ENCODE assay signal across 13 cellular contexts in genomic region chr12:12835378-12836145, GRCh38. TPM values are rescaled to one million over a fixed set of nuclear protein-coding genes. Genes with fewer than 3 reads are reported as not detected.
DNase-seq lines count a peak whose midpoint lies in the region; ATAC-seq and TF ChIP-seq lines count a peak whose summit lies in the region.
"Had no signal": no experiment of that assay in that cellular context is flagged by ENCODE, and none has a peak within 500 bp of the region (broad histone marks: within the 10 kb centered on the region; RNA-seq: fewer than 3 reads in every experiment).

No MANE protein-coding gene starts in this region.

- ATAC-seq in IMR-90 (ENCODE audit: low read depth) (no peak), mucosa of descending colon (peak; percentile 14), HG03342 (IDR thresholded peaks at IDR 0.05; ENCODE audit: unreplicated experiment) (no peak), GM21529 (IDR thresholded peaks at IDR 0.05; ENCODE audit: unreplicated experiment) (no peak)
- ATAC-seq: stimulated activated naive CD8-positive, alpha-beta T cell treated with anti-CD3 and anti-CD28 coated beads, Interleukin-15, amount 100 ng/mL, for 72 hours had no signal

- H3K4me3 ChIP-seq in IMR-90 (ENCODE audit: insufficient read depth, low read depth, low read length) (no peak overlapping the region), mammary epithelial cell (replicated peaks in 1 of 3; ENCODE audit: insufficient read depth in 1 of 3, low read depth in 2 of 3, low read length in 3 of 3) (no peak overlapping the region), mucosa of descending colon (no peak overlapping the region)

- no peak overlapping the region for H3K56ac ChIP-seq in IMR-90 (ENCODE audit: extremely low read depth, insufficient read depth, low read length)

- no CpG with 5 or more reads among the region's 7 CpGs for WGBS in IMR-90 (ENCODE audit: extremely low coverage in 2 of 2, insufficient read length in 1 of 2), 2 experiments
- WGBS in mammary epithelial cell (ENCODE audit: low coverage, missing lambda C conversion rate) = 47% methylated on average over 6 of the region's 7 CpGs

- no peaks in the 10 kb centered on the region for H3K79me2 ChIP-seq in mammary epithelial cell (ENCODE audit: insufficient read depth, low read length)

- H3K4me2 ChIP-seq in IMR-90 (ENCODE audit: low read depth, low read length) = no peak overlapping the region
- peak overlapping the region; percentile 54 for H3K4me2 ChIP-seq in mammary epithelial cell (ENCODE audit: insufficient read depth, low read depth, low read length)

- H3K9me3 ChIP-seq in IMR-90 (ENCODE audit: control insufficient read depth, insufficient read depth, low read length) = no peaks in the 10 kb centered on the region
- H3K9me3 ChIP-seq in mammary epithelial cell (replicated peaks; ENCODE audit: insufficient read depth, low read length) = no peaks in the 10 kb centered on the region
- no peaks in the 10 kb centered on the region for H3K9me3 ChIP-seq in mucosa of descending colon

- TF ChIP-seq POLR2A in IMR-90 (IDR thresholded peaks at IDR 0.05; ENCODE audit: low read depth, low read length) = no peak

- peak overlapping the region; percentile 95 for H2AK5ac ChIP-seq in IMR-90 (ENCODE audit: low read depth, low read length)

- TF ChIP-seq CTCF in IMR-90 (conservative IDR thresholded peaks at IDR 0.05; ENCODE audit: low read depth, low read length) = no peak
- no peak for TF ChIP-seq CTCF in mammary epithelial cell (conservative IDR thresholded peaks at IDR 0.05 in 1 of 2, IDR thresholded peaks at IDR 0.05 in 1 of 2; ENCODE audit: extremely low read depth in 1 of 2, insufficient read depth in 1 of 2, low read depth in 1 of 2, low read length in 2 of 2)
- no peak for TF ChIP-seq CTCF in mucosa of descending colon (IDR thresholded peaks at IDR 0.05)

- dilution Hi-C loops in IMR-90 (cut with HindIII; ENCODE audit: low sequenced_read_pairs, unreplicated experiment) = no loop called here
- dilution Hi-C loops in mammary epithelial cell (cut with HindIII; ENCODE audit: low sequenced_read_pairs) = loop anchor here (5.0 kb wide), 2 partner anchors 37 to 62 kb away; no protein-coding TSS in a partner anchor

- H3K36me3 ChIP-seq in IMR-90 (ENCODE audit: control insufficient read depth, insufficient read depth, low read length) (peaks cover 17% of the 10 kb centered on the region), mammary epithelial cell (ENCODE audit: insufficient read depth, low read length) (peaks cover 7% of the 10 kb centered on the region), mucosa of descending colon (ENCODE audit: low read depth) (no peaks in the 10 kb centered on the region)

- no peak for TF ChIP-seq RAD21 in IMR-90 (IDR thresholded peaks at IDR 0.05; ENCODE audit: low read length)

- peak overlapping the region; percentile 55 for H2AFZ ChIP-seq in IMR-90 (replicated peaks; ENCODE audit: low read length, poor library complexity)
- H2AFZ ChIP-seq in mammary epithelial cell (ENCODE audit: low read depth, low read length) = peak overlapping the region; percentile 10

- DNase-seq in AG08396 (ENCODE audit: low spot score) = peak; percentile 29
- DNase-seq in IMR-90 = peak; percentile 47
- peak; percentile 98 for DNase-seq in mammary epithelial cell
- no peak for DNase-seq in mucosa of descending colon
- no peak for DNase-seq in NCI-H146 treated with DMSO at 0.1 percent for 48 hours (lab: John Stamatoyannopoulos, UW; ENCODE audit: unreplicated experiment)
- no peak for DNase-seq in NCI-H1694 (lab: John Stamatoyannopoulos, UW)
- DNase-seq: head of caudate nucleus; MM.1S; NCI-H446 treated with DMSO at 0.1 percent for 48 hours; stimulated activated naive CD8-positive, alpha-beta T cell treated with anti-CD3 and anti-CD28 coated beads, Interleukin-15, amount 100 ng/mL, for 72 hours had no signal

- H3K23ac ChIP-seq in IMR-90 (ENCODE audit: low read depth, low read length) = 0 out of 2 replicates have a peak overlapping the region, but pooled peaks have one; percentile 11

- no peak overlapping the region for H2AK9ac ChIP-seq in IMR-90 (replicated peaks; ENCODE audit: low read depth, low read length, poor library complexity)

- H2BK20ac ChIP-seq in IMR-90 (ENCODE audit: low read depth, low read length) = peak overlapping the region; percentile 16; the same call in 1 of the 2 replicates

- H4K20me1 ChIP-seq in IMR-90 (ENCODE audit: insufficient read depth, low read length) (no peaks in the 10 kb centered on the region), mammary epithelial cell (ENCODE audit: insufficient read depth, low read length) (no peaks in the 10 kb centered on the region)

- CTCF ChIA-PET in IMR-90 (lab: Yijun Ruan, JAX) (interaction anchor here (0.5 kb wide), 1 partner anchor 377 kb away, joined by 3 read pairs; no protein-coding TSS in a partner anchor), mammary epithelial cell (lab: Charles Lee; ENCODE audit: low non-redundant PET) (interaction anchor here (0.6 to 1.5 kb wide), 2 partner anchors 42 to 55 kb away, joined by 3 to 8 read pairs; partner anchors contain the start of gene GPRC5A)

- peak overlapping the region; percentile 46; the same call in 1 of the 2 replicates for H4K91ac ChIP-seq in IMR-90 (ENCODE audit: insufficient read depth, low read depth, low read length)

- H3K9me1 ChIP-seq in IMR-90 (ENCODE audit: insufficient read depth, low read length) = peaks cover 27% of the 10 kb centered on the region

- H2BK15ac ChIP-seq in IMR-90 (ENCODE audit: low read depth, low read length) = peak overlapping the region; percentile 39; the same call in 1 of the 3 replicates

- H3K4me1 ChIP-seq in IMR-90 (ENCODE audit: control insufficient read depth, insufficient read depth, low read length) (peaks cover 20% of the 10 kb centered on the region), mammary epithelial cell (ENCODE audit: insufficient read depth, low read length) (peaks cover 59% of the 10 kb centered on the region), mucosa of descending colon (ENCODE audit: low read depth) (peaks cover 28% of the 10 kb centered on the region)

- peak overlapping the region; percentile 18 to 41; a peak in 3 of 4 replicates for H4K8ac ChIP-seq in IMR-90 (ENCODE audit: low read depth in 2 of 2, low read length in 2 of 2)

- peaks cover 4 to 40% of the 10 kb centered on the region in 2 experiments; a peak in 2 of 4 replicates for H3K79me1 ChIP-seq in IMR-90 (ENCODE audit: low read depth in 1 of 2, low read length in 2 of 2)

- H4K5ac ChIP-seq in IMR-90 (ENCODE audit: low read depth, low read length) = peak overlapping the region; percentile 50; the same call in 1 of the 2 replicates

- intact Hi-C loops in IMR-90 (cut with micrococcal nuclease) = loop anchor here (2.0 to 5.0 kb wide), 2 partner anchors 48 to 55 kb away; partner anchors contain the start of genes APOLD1 and GPRC5A
- intact Hi-C loops in mammary epithelial cell (cut with micrococcal nuclease) = loop anchor here (1.0 to 10.0 kb wide), 4 partner anchors 31 to 259 kb away; no protein-coding TSS in a partner anchor
- intact Hi-C loops in mucosa of descending colon (cut with DNase I, micrococcal nuclease) = loop anchor here in 1 of 2 donors (5.0 kb wide), 1 partner anchor 57 kb away; the partner anchor contains the start of gene GPRC5A

- H2BK120ac ChIP-seq in IMR-90 (ENCODE audit: low read depth, low read length) = peak overlapping the region; percentile 49

- POLR2A ChIA-PET in IMR-90 (lab: Charles Lee; ENCODE audit: unreplicated experiment) = no interaction called here

- in situ Hi-C loops in IMR-90 (cut with MboI; ENCODE audit: low sequenced_read_pairs) = loop anchor here (10.0 kb wide), 2 partner anchors 49 to 149 kb away; no protein-coding TSS in a partner anchor
- in situ Hi-C loops in mammary epithelial cell (cut with MboI; ENCODE audit: low sequenced_read_pairs in 2 of 2) = loop anchor here (5.0 to 25.0 kb wide), 2 partner anchors 57 to 152 kb away; partner anchors contain the start of gene GPRC5A (in 1 of the 2)

- H3K9ac ChIP-seq in IMR-90 (ENCODE audit: low read depth, low read length) (no peak overlapping the region), mammary epithelial cell (ENCODE audit: insufficient read depth, low read length) (peak overlapping the region; percentile 78)

- H3K14ac ChIP-seq in IMR-90 (replicated peaks; ENCODE audit: low read depth, low read length) = peak overlapping the region; percentile 5; the same call in 1 of the 2 replicates

- peak overlapping the region; percentile 86 for H2BK5ac ChIP-seq in IMR-90 (ENCODE audit: low read depth, low read length, poor library complexity, severe bottlenecking)

- H3K18ac ChIP-seq in IMR-90 (ENCODE audit: low read depth, low read length) = peak overlapping the region; percentile 47; the same call in 1 of the 2 replicates

- H3K27me3 ChIP-seq in IMR-90 (ENCODE audit: control insufficient read depth, insufficient read depth, low read length) (no peaks in the 10 kb centered on the region), mammary epithelial cell (ENCODE audit: insufficient read depth, low read length) (no peaks in the 10 kb centered on the region)

- BruUV-seq in IMR-90 (replicated peaks; lab: Mats Ljungman, UMichigan) (no TSS peak), mammary epithelial cell (replicated peaks; lab: Mats Ljungman, UMichigan) (TSS peak; percentile 50)

- H3K4ac ChIP-seq in IMR-90 (ENCODE audit: low read depth, low read length) = peak overlapping the region; percentile 77

- H3K27ac ChIP-seq in IMR-90 (ENCODE audit: insufficient read depth, low read length) (0 out of 2 replicates have a peak overlapping the region, but pooled peaks have one; percentile 2), mammary epithelial cell (ENCODE audit: insufficient read depth, low read depth, low read length) (peak overlapping the region; percentile 99)

RNA-seq across cellular contexts. Expression of gene DDX47, which starts 22.4 kb away (rescaled TPM):
- total RNA-seq in IMR-90 (2012; rRNA removed) = 77.8 and 104 TPM in 2 replicates
- 71.5 and 89.5 TPM in 2 replicates for polyA plus RNA-seq in IMR-90 (2012; rRNA removed)
- polyA plus RNA-seq in IMR-90 (2012; cell fraction: cytosol; rRNA removed) = 14.9 and 35.0 TPM in 2 replicates
- 29.6 and 177 TPM in 2 replicates for polyA plus RNA-seq in IMR-90 (2012; cell fraction: nucleus; rRNA removed; ENCODE audit: low replicate concordance)
- 10 to 100 TPM; 62.1 to 70.3 TPM for total RNA-seq in mammary epithelial cell
- 66.1 TPM for polyA plus RNA-seq in mammary epithelial cell
- polyA minus RNA-seq in mammary epithelial cell = 110 TPM
- total RNA-seq in mucosa of descending colon = 10 to 100 TPM; 35.0 to 45.4 (median 40.9) TPM

RNA-seq across cellular contexts. Expression of gene APOLD1, which starts 50.1 kb away (rescaled TPM):
- total RNA-seq in IMR-90 (2012; rRNA removed) (4.2 and 4.5 TPM in 2 replicates), mammary epithelial cell (1 to 10 TPM in 1 of 2 donors, under 1 TPM in 1; 0.99 to 2.7 TPM), mucosa of descending colon (10 to 100 TPM in 1 of 3 donors, 1 to 10 TPM in 1, under 1 TPM in 1; 0.93 to 12.9 (median 5.0) TPM)
- polyA plus RNA-seq in IMR-90 (2012; rRNA removed) (2.3 and 2.4 TPM in 2 replicates), mammary epithelial cell (0.49 TPM)
- 1.0 and 1.5 TPM in 2 replicates for polyA plus RNA-seq in IMR-90 (2012; cell fraction: cytosol; rRNA removed)
- polyA plus RNA-seq in IMR-90 (2012; cell fraction: nucleus; rRNA removed; ENCODE audit: low replicate concordance) = 4.5 and 10.6 TPM in 2 replicates
- 0.21 TPM for polyA minus RNA-seq in mammary epithelial cell

RNA-seq across cellular contexts. Expression of gene GPRC5A, which starts 55.8 kb away (rescaled TPM):
- total RNA-seq in IMR-90 (2012; rRNA removed) (49.6 and 49.7 TPM in 2 replicates), mammary epithelial cell (10 to 100 TPM in 1 of 2 donors, 1 to 10 TPM in 1; 6.0 to 15.3 TPM), mucosa of descending colon (100 to 1,000 TPM; 136 to 326 (median 320) TPM)
- polyA plus RNA-seq in IMR-90 (2012; rRNA removed) (193 and 201 TPM in 2 replicates), mammary epithelial cell (84.3 TPM)
- 70.1 and 182 TPM in 2 replicates for polyA plus RNA-seq in IMR-90 (2012; cell fraction: cytosol; rRNA removed)
- 125 and 230 TPM in 2 replicates for polyA plus RNA-seq in IMR-90 (2012; cell fraction: nucleus; rRNA removed; ENCODE audit: low replicate concordance)
- 81.9 TPM for polyA minus RNA-seq in mammary epithelial cell
- total RNA-seq: T-helper 1 cell treated with Interleukin-12 subunit alpha and Interleukin-12 subunit beta and Interleukin-4 antibody, amounts not matched to agents 30 ng/mL and 1 ng/mL, for 36 hours had no signal

Comparison
In these comparisons a context has a peak if more than half of its experiments do, and no peak if none do; other contexts are left out.
1. DNase-seq: peak in AG08396 (single experiment), IMR-90 (single experiment) and mammary epithelial cell (single experiment); none in mucosa of descending colon (0 of 3), NCI-H146 treated with DMSO at 0.1 percent for 48 hours (single experiment) and NCI-H1694 (single experiment).